In genomic region chr20:30963591-30963990, GRCh38 we compare ENCODE assay signal across 7 cellular contexts.
"Had no signal": no experiment of that assay in that cellular context is flagged by ENCODE, and none has a peak within 500 bp of the region (broad histone marks: within the 10 kb centered on the region; RNA-seq: fewer than 3 reads in every experiment).

No MANE protein-coding gene starts in this region.

- H3K4me2 ChIP-seq: GM23338, KMS-11 had no signal

- H3K4me3 ChIP-seq: GM23338 had no signal

- H3K27ac ChIP-seq: KMS-11 had no signal

- DNase-seq: H9, HCEC 1CT, IMR-90, Karpas-422, KBM-7 had no signal

- ATAC-seq: GM23338 had no signal

- H3K9ac ChIP-seq: KMS-11 had no signal
